In genomic region chr22:46678003-46678657, GRCh38 we compare ENCODE assay signal across 26 cellular contexts. TPM values are rescaled to one million over a fixed set of nuclear protein-coding genes. Genes with fewer than 3 reads are reported as not detected.
A peak's percentile ranks its signal among the peaks of the same experiment; 100 is the strongest.
DNase-seq lines count a peak whose midpoint lies in the region; ATAC-seq and TF ChIP-seq lines count a peak whose summit lies in the region.
"Had no signal": no experiment of that assay in that cellular context is flagged by ENCODE, and none has a peak within 500 bp of the region (broad histone marks: within the 10 kb centered on the region; RNA-seq: fewer than 3 reads in every experiment).

No MANE protein-coding gene starts in this region.

- H3K9me2 ChIP-seq in GM23338 (ENCODE audit: insufficient read depth): no peaks in the 10 kb centered on the region
- H3K9me2 ChIP-seq: SK-N-SH had no signal

- H3K27ac ChIP-seq in GM23338 (ENCODE audit: low read depth) (no peak overlapping the region), psoas muscle (peak overlapping the region; percentile 60)
- H3K27ac ChIP-seq: body of pancreas, testis, uterus, WERI-Rb-1 had no signal

- DNase-seq in activated T-cell treated with anti-CD3 and anti-CD28 coated beads, Interleukin-2, amount 50 U/mL, for 4 hours: no peak
- DNase-seq in activated T-cell treated with anti-CD3 and anti-CD28 coated beads, Interleukin-2, amount 50 U/mL, for 48 hours: no peak
- DNase-seq in GM23338 (ENCODE audit: low spot score): no peak
- peak; percentile 32 for DNase-seq in activated CD8-positive, alpha-beta T cell treated with anti-CD3 and anti-CD28 coated beads, Interleukin-2, amount 10 ng/mL, durations not matched to agents 7 days and 5 days
- no peak for DNase-seq in psoas muscle
- no peak for DNase-seq in H4 (ENCODE audit: low spot score)
- DNase-seq in NCI-H2227 treated with DMSO at 0.1 percent for 48 hours (lab: John Stamatoyannopoulos, UW): no peak
- DNase-seq: activated CD4-positive, alpha-beta T cell treated with anti-CD3 and anti-CD28 coated beads, Interleukin-2, amount 50 U/mL, for 48 hours; BE2C; body of pancreas; DND-41; effector CD4-positive, alpha-beta T cell; head of caudate nucleus; left cardiac atrium; mesenchymal stem cell; NCI-H1105 treated with DMSO at 0.1 percent for 48 hours; NCI-H446 treated with DMSO at 0.1 percent for 48 hours; OCI-M1; SK-N-SH; small intestine; T-helper 9 cell; testis; uterus; WERI-Rb-1 had no signal

- POLR2A ChIA-PET in activated CD8-positive, alpha-beta T cell treated with anti-CD3 and anti-CD28 coated beads, Interleukin-2, amount 10 ng/mL, durations not matched to agents 7 days and 5 days (lab: Charles Lee): no interaction called here

- H3K36me3 ChIP-seq in GM23338 (ENCODE audit: insufficient read depth) (no peaks in the 10 kb centered on the region), psoas muscle (ENCODE audit: insufficient read depth in 1 of 2, low read depth in 1 of 2) (peaks cover 0 to 36% of the 10 kb centered on the region in 2 donors)
- H3K36me3 ChIP-seq: uterus had no signal

- intact Hi-C loops in psoas muscle (cut with DNase I): loop anchor here in 1 of 2 donors (5.0 kb wide), 1 partner anchor 116 kb away; no protein-coding TSS in a partner anchor

- no peaks in the 10 kb centered on the region for H4K20me1 ChIP-seq in GM23338 (replicated peaks; ENCODE audit: insufficient read depth)

- WGBS in psoas muscle, 3 donors: 82 to 89% (median 89%) methylated on average over 30 to 31 of the region's 31 CpGs

- no peaks in the 10 kb centered on the region for H3K9me3 Mint-ChIP-seq in activated T-cell treated with anti-CD3 and anti-CD28 coated beads, Interleukin-2, amount 50 U/mL, for 4 hours
- no peaks in the 10 kb centered on the region for H3K9me3 Mint-ChIP-seq in GM23338
- H3K9me3 Mint-ChIP-seq in activated CD8-positive, alpha-beta T cell treated with anti-CD3 and anti-CD28 coated beads, Interleukin-2, amount 10 ng/mL, durations not matched to agents 7 days and 5 days (ENCODE audit: insufficient read depth): no peaks in the 10 kb centered on the region

- H3K4me3 ChIP-seq in GM23338 (no peak overlapping the region), psoas muscle (no peak overlapping the region)
- H3K4me3 ChIP-seq: body of pancreas, testis, uterus had no signal

- no peaks in the 10 kb centered on the region for H3K9me3 ChIP-seq in psoas muscle
- H3K9me3 ChIP-seq: BE2C, body of pancreas, SK-N-SH, testis, uterus had no signal

- no peaks in the 10 kb centered on the region for H3K79me2 ChIP-seq in GM23338 (replicated peaks; ENCODE audit: insufficient read depth)

- no peak overlapping the region for H2AFZ ChIP-seq in GM23338

- no peak overlapping the region for H3K27ac Mint-ChIP-seq in GM23338
- H3K27ac Mint-ChIP-seq in activated CD8-positive, alpha-beta T cell treated with anti-CD3 and anti-CD28 coated beads, Interleukin-2, amount 10 ng/mL, durations not matched to agents 7 days and 5 days: peak overlapping the region; percentile 58

- H3K4me2 ChIP-seq in GM23338: no peak overlapping the region
- H3K4me2 ChIP-seq: SK-N-SH had no signal

- H3K27me3 ChIP-seq in GM23338 (ENCODE audit: insufficient read depth) (no peaks in the 10 kb centered on the region), psoas muscle (ENCODE audit: insufficient read depth in 3 of 3, low read length in 2 of 3) (no peaks in the 10 kb centered on the region)
- H3K27me3 ChIP-seq: BE2C, body of pancreas, testis, uterus had no signal

- H3K4me3 Mint-ChIP-seq in activated T-cell treated with anti-CD3 and anti-CD28 coated beads, Interleukin-2, amount 50 U/mL, for 4 hours: peak overlapping the region; percentile 13
- H3K4me3 Mint-ChIP-seq in GM23338: no peak overlapping the region
- no peak overlapping the region for H3K4me3 Mint-ChIP-seq in activated CD8-positive, alpha-beta T cell treated with anti-CD3 and anti-CD28 coated beads, Interleukin-2, amount 10 ng/mL, durations not matched to agents 7 days and 5 days

- H3K4me1 Mint-ChIP-seq in activated T-cell treated with anti-CD3 and anti-CD28 coated beads, Interleukin-2, amount 50 U/mL, for 4 hours (ENCODE audit: low read depth): peaks cover 28% of the 10 kb centered on the region
- peaks cover 2% of the 10 kb centered on the region; the same call in 1 of the 3 replicates for H3K4me1 Mint-ChIP-seq in GM23338
- peaks cover 28% of the 10 kb centered on the region for H3K4me1 Mint-ChIP-seq in activated CD8-positive, alpha-beta T cell treated with anti-CD3 and anti-CD28 coated beads, Interleukin-2, amount 10 ng/mL, durations not matched to agents 7 days and 5 days (ENCODE audit: low read depth)

- H3K36me3 Mint-ChIP-seq in activated T-cell treated with anti-CD3 and anti-CD28 coated beads, Interleukin-2, amount 50 U/mL, for 4 hours (ENCODE audit: insufficient read depth): peaks cover 4% of the 10 kb centered on the region
- H3K36me3 Mint-ChIP-seq in GM23338 (ENCODE audit: low read depth): no peaks in the 10 kb centered on the region
- H3K36me3 Mint-ChIP-seq in activated CD8-positive, alpha-beta T cell treated with anti-CD3 and anti-CD28 coated beads, Interleukin-2, amount 10 ng/mL, durations not matched to agents 7 days and 5 days (ENCODE audit: low read depth): no peaks in the 10 kb centered on the region

- no peaks in the 10 kb centered on the region for H3K27me3 Mint-ChIP-seq in activated T-cell treated with anti-CD3 and anti-CD28 coated beads, Interleukin-2, amount 50 U/mL, for 4 hours (ENCODE audit: low read depth)
- peaks cover 13% of the 10 kb centered on the region for H3K27me3 Mint-ChIP-seq in GM23338 (ENCODE audit: insufficient read depth, low read depth, poor library complexity)
- no peaks in the 10 kb centered on the region for H3K27me3 Mint-ChIP-seq in activated CD8-positive, alpha-beta T cell treated with anti-CD3 and anti-CD28 coated beads, Interleukin-2, amount 10 ng/mL, durations not matched to agents 7 days and 5 days (ENCODE audit: low read depth)

- no peak for ATAC-seq in activated T-cell treated with anti-CD3 and anti-CD28 coated beads, Interleukin-2, amount 50 U/mL, for 4 hours
- ATAC-seq in GM23338 (peak; percentile 20), psoas muscle (no peak), GM21390 (IDR thresholded peaks at IDR 0.05; ENCODE audit: unreplicated experiment) (no peak)
- no peak for ATAC-seq in activated CD8-positive, alpha-beta T cell treated with anti-CD3 and anti-CD28 coated beads, Interleukin-2, amount 10 ng/mL, durations not matched to agents 7 days and 5 days
- ATAC-seq: body of pancreas, HCT116, left cardiac atrium had no signal

- no peaks in the 10 kb centered on the region for H3F3A ChIP-seq in GM23338 (replicated peaks; ENCODE audit: low read depth)

- no peaks in the 10 kb centered on the region for H3K4me1 ChIP-seq in GM23338 (ENCODE audit: insufficient read depth)
- peaks cover 11% of the 10 kb centered on the region for H3K4me1 ChIP-seq in psoas muscle
- H3K4me1 ChIP-seq: BE2C, body of pancreas, testis, uterus had no signal

- TF ChIP-seq CTCF in GM23338 (conservative IDR thresholded peaks at IDR 0.05; ENCODE audit: low read depth in 2 of 2) (no peak), psoas muscle (IDR thresholded peaks at IDR 0.05) (no peak)

- CTCF ChIA-PET in activated CD8-positive, alpha-beta T cell treated with anti-CD3 and anti-CD28 coated beads, Interleukin-2, amount 10 ng/mL, durations not matched to agents 7 days and 5 days (lab: Charles Lee): interaction anchor here (1.1 kb wide), 1 partner anchor 114 kb away, joined by 3 read pairs; no protein-coding TSS in a partner anchor

RNA-seq across cellular contexts. Expression of gene GRAMD4, which starts 57.9 kb away (rescaled TPM):
- 10 to 100 TPM; 30.9 to 35.4 (median 33.0) TPM for total RNA-seq in activated T-cell treated with anti-CD3 and anti-CD28 coated beads, Interleukin-2, amount 50 U/mL, for 4 hours
- total RNA-seq in GM23338 (2014; rRNA removed; shearing (Covaris generic)): 19.7 and 81.8 TPM in 2 replicates
- polyA plus RNA-seq in GM23338 (2016; fragmentation: Nextera tagmentation; extraction: Ambion mirVana): 2.7 and 3.1 TPM in 2 replicates
- 10 to 100 TPM; 41.2 to 42.1 TPM for total RNA-seq in activated CD8-positive, alpha-beta T cell treated with anti-CD3 and anti-CD28 coated beads, Interleukin-2, amount 10 ng/mL, durations not matched to agents 7 days and 5 days
- 10 to 100 TPM; 17.8 to 39.3 (median 36.9) TPM for total RNA-seq in psoas muscle
- polyA plus RNA-seq in psoas muscle: 10 to 100 TPM; 11.3 to 16.6 (median 11.3) TPM
- 3.2 and 25.4 TPM in 2 replicates for total RNA-seq in H4 (2014; rRNA removed; shearing (Covaris generic))

RNA-seq across cellular contexts. Expression of gene CERK, which starts 59.9 kb away (rescaled TPM):
- 10 to 100 TPM; 41.4 to 47.3 (median 44.9) TPM for total RNA-seq in activated T-cell treated with anti-CD3 and anti-CD28 coated beads, Interleukin-2, amount 50 U/mL, for 4 hours
- total RNA-seq in GM23338 (2014; rRNA removed; shearing (Covaris generic)): 62.9 and 63.5 TPM in 2 replicates
- polyA plus RNA-seq in GM23338 (2016; fragmentation: Nextera tagmentation; extraction: Ambion mirVana): 11.9 and 12.7 TPM in 2 replicates
- 10 to 100 TPM; 61.1 to 65.6 TPM for total RNA-seq in activated CD8-positive, alpha-beta T cell treated with anti-CD3 and anti-CD28 coated beads, Interleukin-2, amount 10 ng/mL, durations not matched to agents 7 days and 5 days
- total RNA-seq in psoas muscle: 10 to 100 TPM; 26.9 to 38.1 (median 33.9) TPM
- 10 to 100 TPM; 13.0 to 26.8 (median 24.8) TPM for polyA plus RNA-seq in psoas muscle
- total RNA-seq in H4 (2014; rRNA removed; shearing (Covaris generic)): 16.9 and 19.6 TPM in 2 replicates
